9 cellular contexts compared by ENCODE assay signal in the genomic region with DNA sequence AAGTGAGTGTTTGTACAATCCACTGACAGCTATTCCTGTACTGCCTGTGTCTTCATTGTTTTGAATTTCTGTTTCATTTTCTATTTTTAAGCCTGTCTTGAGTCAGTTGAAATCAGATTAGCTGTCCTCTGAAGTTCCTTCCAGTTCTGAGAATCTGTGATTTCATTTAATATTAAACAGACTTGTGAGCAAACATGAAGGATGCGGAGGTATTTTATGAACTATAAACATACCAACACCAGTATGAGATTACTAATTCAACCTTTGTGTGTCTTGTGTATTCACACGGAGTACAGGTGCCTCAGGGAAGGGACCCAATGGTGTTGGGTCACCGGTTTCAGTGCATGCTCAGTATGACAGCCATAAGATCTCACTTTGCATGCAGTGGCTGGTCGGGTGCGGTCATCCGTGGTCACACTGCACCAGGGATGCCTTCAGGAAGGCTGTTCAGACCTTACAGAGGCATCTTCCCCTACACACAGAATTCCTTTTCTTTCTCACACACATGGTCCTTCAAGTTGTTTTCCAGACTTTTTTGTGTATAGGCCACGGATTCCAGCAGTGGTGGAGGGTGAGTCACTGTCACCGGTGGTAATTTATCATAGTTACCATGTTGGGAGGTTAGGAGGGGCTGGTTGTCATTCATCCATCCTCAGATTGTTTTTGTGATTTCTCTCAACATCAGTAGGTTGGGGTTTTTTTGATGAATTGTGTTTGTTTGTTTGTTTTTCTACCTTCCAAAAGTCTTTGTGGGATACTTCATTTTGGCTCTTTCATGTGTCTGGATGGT.
DNase-seq lines count a peak whose midpoint lies in the region; ATAC-seq and TF ChIP-seq lines count a peak whose summit lies in the region.
"Had no signal": no experiment of that assay in that cellular context is flagged by ENCODE, and none has a peak within 500 bp of the region (broad histone marks: within the 10 kb centered on the region; RNA-seq: fewer than 3 reads in every experiment).

No MANE protein-coding gene starts in this region.

- H3K27ac ChIP-seq in CD4-positive, alpha-beta T cell (ENCODE audit: low read depth, low read length): no peak overlapping the region
- H3K27ac ChIP-seq in right lobe of liver (no peak overlapping the region), esophagus squamous epithelium (peak overlapping the region in 1 of 4 donors; percentile 18)
- H3K27ac ChIP-seq: KMS-11 had no signal

- no peak for TF ChIP-seq CTCF in CD4-positive, alpha-beta T cell (IDR thresholded peaks at IDR 0.05)
- TF ChIP-seq CTCF in right lobe of liver (IDR thresholded peaks at IDR 0.05) (no peak), esophagus squamous epithelium (IDR thresholded peaks at IDR 0.05) (no peak)

- no peaks in the 10 kb centered on the region for H3K9me3 ChIP-seq in CD4-positive, alpha-beta T cell (ENCODE audit: control insufficient read depth, low read length)
- H3K9me3 ChIP-seq in right lobe of liver (no peaks in the 10 kb centered on the region), esophagus squamous epithelium (no peaks in the 10 kb centered on the region)

- WGBS in right lobe of liver (ENCODE audit: insufficient coverage, low coverage, low lambda C conversion rate, missing lambda C conversion rate): 52% methylated on average over 5 of the region's 8 CpGs
- 56 to 63% methylated on average over 8 of the region's 8 CpGs for WGBS in esophagus squamous epithelium, 2 donors

- POLR2A ChIA-PET in T-cell (lab: Charles Lee): no interaction called here
- POLR2A ChIA-PET in CD4-positive, alpha-beta T cell (lab: Charles Lee): no interaction called here

- TF ChIP-seq POLR2A in right lobe of liver (IDR thresholded peaks at IDR 0.05) (no peak), esophagus squamous epithelium (IDR thresholded peaks at IDR 0.05) (peak in 1 of 4 donors; percentile 16)

- H3K9me3 Mint-ChIP-seq in T-cell: no peaks in the 10 kb centered on the region
- no peaks in the 10 kb centered on the region for H3K9me3 Mint-ChIP-seq in CD4-positive, alpha-beta T cell

- peak overlapping the region in 2 of 3 donors; percentile 28 to 41 for H3K4me3 Mint-ChIP-seq in T-cell
- H3K4me3 Mint-ChIP-seq in CD4-positive, alpha-beta T cell: no peak overlapping the region

- peak overlapping the region; percentile 79 to 92 for H3K27ac Mint-ChIP-seq in T-cell
- H3K27ac Mint-ChIP-seq in CD4-positive, alpha-beta T cell: no peak overlapping the region

- intact Hi-C loops in CD4-positive, alpha-beta T cell (cut with DNase I, micrococcal nuclease): loop anchor here (2.0 to 10.0 kb wide), 2 partner anchors 97 to 103 kb away; a partner anchor contains a TSS
- intact Hi-C loops in right lobe of liver (cut with DNase I) (no loop called here), esophagus squamous epithelium (cut with DNase I) (no loop called here)

- H3K4me1 ChIP-seq in right lobe of liver (no peaks in the 10 kb centered on the region), esophagus squamous epithelium (peaks cover 0 to 18% (median 0%) of the 10 kb centered on the region in 3 donors)

- DNase-seq in stimulated activated naive CD4-positive, alpha-beta T cell treated with Interleukin-2 at 50 U/mL for 16 hours (lab: John Stamatoyannopoulos, UW): peak; percentile 24
- DNase-seq in stimulated activated naive CD4-positive, alpha-beta T cell (lab: John Stamatoyannopoulos, UW): no peak
- DNase-seq in T-cell (no peak), DMS153 treated with DMSO at 0.1 percent for 48 hours (lab: John Stamatoyannopoulos, UW; ENCODE audit: unreplicated experiment) (no peak), right lobe of liver (no peak), esophagus squamous epithelium (lab: John Stamatoyannopoulos, UW) (no peak)
- DNase-seq in CD4-positive, alpha-beta T cell: no peak

- H3K4me3 ChIP-seq in right lobe of liver (no peak overlapping the region), esophagus squamous epithelium (no peak overlapping the region)

- no peaks in the 10 kb centered on the region for H3K36me3 ChIP-seq in right lobe of liver
- no peaks in the 10 kb centered on the region for H3K36me3 ChIP-seq in esophagus squamous epithelium

- H3K4me1 Mint-ChIP-seq in T-cell: peaks cover 58 to 68% (median 59%) of the 10 kb centered on the region in 3 donors
- H3K4me1 Mint-ChIP-seq in CD4-positive, alpha-beta T cell (ENCODE audit: low read depth): peaks cover 63% of the 10 kb centered on the region

- ATAC-seq in HG02840 (IDR thresholded peaks at IDR 0.05; ENCODE audit: low FRiP score, unreplicated experiment) (peak; percentile 50), T-cell (replicated peaks in 1 of 4) (peak in 2 of 4 experiments; percentile 8 to 22), right lobe of liver (no peak)
- no peak for ATAC-seq in CD4-positive, alpha-beta T cell (ENCODE audit: poor library complexity)

- no peaks in the 10 kb centered on the region for H3K27me3 Mint-ChIP-seq in T-cell
- no peaks in the 10 kb centered on the region for H3K27me3 Mint-ChIP-seq in CD4-positive, alpha-beta T cell

- no peaks in the 10 kb centered on the region for H3K36me3 Mint-ChIP-seq in T-cell
- no peaks in the 10 kb centered on the region for H3K36me3 Mint-ChIP-seq in CD4-positive, alpha-beta T cell (ENCODE audit: low read depth)

- H3K27me3 ChIP-seq in CD4-positive, alpha-beta T cell (ENCODE audit: control insufficient read depth, insufficient read depth, low read length): no peaks in the 10 kb centered on the region
- no peaks in the 10 kb centered on the region for H3K27me3 ChIP-seq in right lobe of liver
- peaks cover 0 to 81% (median 0%) of the 10 kb centered on the region in 4 donors for H3K27me3 ChIP-seq in esophagus squamous epithelium

- CTCF ChIA-PET in T-cell (lab: Charles Lee): no interaction called here
- CTCF ChIA-PET in CD4-positive, alpha-beta T cell (lab: Charles Lee): no interaction called here

Comparison
In these comparisons a context has a peak if more than half of its experiments do, and no peak if none do; other contexts are left out.
1. intact Hi-C loops: an anchor here in CD4-positive, alpha-beta T cell (2.0 to 10.0 kb wide); none called in right lobe of liver and esophagus squamous epithelium.